In the genomic region with DNA sequence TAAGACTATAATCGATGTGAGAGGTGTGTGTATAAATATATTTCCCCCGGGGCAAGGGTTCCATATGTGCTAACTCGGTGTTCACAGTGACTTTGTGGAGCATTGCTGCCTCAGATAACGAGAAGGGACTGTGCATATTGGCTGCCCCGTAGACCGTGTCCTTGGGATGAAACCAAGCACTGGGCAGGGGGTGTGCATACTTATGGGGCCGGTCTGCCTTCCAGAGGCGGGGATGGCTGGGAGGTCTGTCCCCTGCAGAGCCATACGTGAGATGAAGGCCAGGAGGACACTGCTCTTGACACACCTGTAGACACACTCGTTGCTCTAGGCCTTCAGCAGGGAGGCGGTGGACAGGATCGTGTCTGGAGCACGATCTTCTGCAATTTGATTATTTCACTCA, we compare ENCODE assay signal across 16 cellular contexts. TPM values are rescaled to one million over a fixed set of nuclear protein-coding genes. Genes with fewer than 3 reads are reported as not detected.
DNase-seq lines count a peak whose midpoint lies in the region; ATAC-seq and FAIRE-seq lines count a peak whose summit lies in the region.
"Had no signal": no experiment of that assay in that cellular context is flagged by ENCODE, and none has a peak within 500 bp of the region (broad histone marks: within the 10 kb centered on the region; RNA-seq: fewer than 3 reads in every experiment).

No MANE protein-coding gene starts in this region.

- intact Hi-C loops in cardiac septum (cut with DNase I) = no loop called here
- intact Hi-C loops in left cardiac atrium (cut with DNase I) = no loop called here
- intact Hi-C loops in posterior vena cava (cut with DNase I) = no loop called here

- H3K27ac ChIP-seq in epithelial cell of prostate = peak overlapping the region; percentile 20
- H3K27ac ChIP-seq: SJCRH30 had no signal

- no peak for FAIRE-seq in HTR-8/SVneo (lab: Jason Lieb, UNC)
- FAIRE-seq: HepG2 had no signal

- no peak for ATAC-seq in left cardiac atrium

- DNase-seq in cardiac septum (ENCODE audit: low spot score) = peak; percentile 26
- no peak for DNase-seq in left cardiac atrium
- DNase-seq in epithelial cell of prostate (ENCODE audit: low read depth, low spot score) = no peak
- peak; percentile 30 for DNase-seq in posterior vena cava (ENCODE audit: low spot score)
- DNase-seq in SW 1271 (lab: John Stamatoyannopoulos, UW) = no peak
- no peak for DNase-seq in HTR-8/SVneo (ENCODE audit: insufficient read length, low spot score)
- no peak for DNase-seq in central memory CD4-positive, alpha-beta T cell
- no peak for DNase-seq in NCI-H146 (lab: John Stamatoyannopoulos, UW)
- DNase-seq: C1 segment of cervical spinal cord, MM.1S, NCI-H1105 treated with DMSO at 0.1 percent for 48 hours, NCI-H187 treated with DMSO at 0.1 percent for 48 hours, NCI-H2171, NCI-H510A treated with DMSO at 0.1 percent for 48 hours, SJCRH30 had no signal

RNA-seq across cellular contexts. Expression of a gene that starts 56.0 kb away (rescaled TPM):
- total RNA-seq in cardiac septum (7.3 TPM), left cardiac atrium (1 to 10 TPM; 6.6 to 7.7 TPM), posterior vena cava (10 to 100 TPM; 11.1 to 14.2 TPM)

Comparison
In these comparisons a context has a peak if more than half of its experiments do, and no peak if none do; other contexts are left out.
1. DNase-seq: peak in cardiac septum (single experiment) and posterior vena cava (single experiment); none in left cardiac atrium (single experiment), epithelial cell of prostate (single experiment), SW 1271 (0 of 2), HTR-8/SVneo (single experiment), central memory CD4-positive, alpha-beta T cell (single experiment) and NCI-H146 (single experiment).